In the genomic region with DNA sequence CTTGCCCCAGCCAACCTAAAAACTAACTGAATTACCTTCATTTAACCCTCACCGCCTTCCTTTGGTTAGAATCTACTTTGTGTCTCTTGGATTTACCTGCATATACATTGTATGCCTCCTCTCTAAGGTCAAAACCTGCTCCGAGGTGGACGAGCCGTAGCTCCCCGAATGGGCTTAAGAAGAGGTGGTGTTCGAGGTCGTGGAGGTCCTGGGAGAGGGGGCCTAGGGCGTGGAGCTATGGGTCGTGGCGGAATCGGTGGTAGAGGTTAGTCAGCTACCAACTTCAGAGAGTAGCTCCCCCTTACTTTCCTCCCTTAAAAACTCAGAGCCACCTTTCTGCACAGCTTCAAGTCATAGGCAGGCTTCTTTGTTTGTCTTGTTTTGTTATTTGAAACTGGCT, we compare ENCODE assay signal across 21 cellular contexts. TPM values are rescaled to one million over a fixed set of nuclear protein-coding genes. Genes with fewer than 3 reads are reported as not detected.
DNase-seq lines count a peak whose midpoint lies in the region; ATAC-seq, FAIRE-seq and TF ChIP-seq lines count a peak whose summit lies in the region.
"Had no signal": no experiment of that assay in that cellular context is flagged by ENCODE, and none has a peak within 500 bp of the region (broad histone marks: within the 10 kb centered on the region; RNA-seq: fewer than 3 reads in every experiment).

No MANE protein-coding gene starts in this region.

- ATAC-seq in stimulated activated memory B cell treated with anti-CD40 and anti-IgM and Interleukin-4, amounts not matched to agents 10 μg/mL and 1 μg/mL and 100 μg/mL, for 72 hours = no peak
- ATAC-seq: HCT116, Right ventricle myocardium inferior had no signal

- H3K23ac ChIP-seq in H1 (ENCODE audit: insufficient read length) = no peak overlapping the region

- H3K4me1 Mint-ChIP-seq in activated naive CD8-positive, alpha-beta T cell (ENCODE audit: low read depth) = peaks cover 69% of the 10 kb centered on the region
- peaks cover 30% of the 10 kb centered on the region for H3K4me1 Mint-ChIP-seq in activated naive CD8-positive, alpha-beta T cell treated with anti-CD3 and anti-CD28 coated beads for 36 hours
- peaks cover 33% of the 10 kb centered on the region for H3K4me1 Mint-ChIP-seq in stimulated activated memory B cell treated with anti-CD40 and anti-IgM and Interleukin-4, amounts not matched to agents 10 μg/mL and 1 μg/mL and 100 μg/mL, for 72 hours

- no peak overlapping the region for H2AFZ ChIP-seq in H1 (ENCODE audit: low read length)

- H3K9ac ChIP-seq in H1 (replicated peaks in 1 of 4; ENCODE audit: extremely low read depth in 1 of 4, low read depth in 3 of 4, low read length in 3 of 4) = no peak overlapping the region

- no peak overlapping the region for H4K5ac ChIP-seq in H1 (ENCODE audit: insufficient read length, low read depth, low read length)

- no peak overlapping the region for H3K4me3 Mint-ChIP-seq in activated naive CD8-positive, alpha-beta T cell
- H3K4me3 Mint-ChIP-seq in activated naive CD8-positive, alpha-beta T cell treated with anti-CD3 and anti-CD28 coated beads for 36 hours = no peak overlapping the region
- no peak overlapping the region for H3K4me3 Mint-ChIP-seq in stimulated activated memory B cell treated with anti-CD40 and anti-IgM and Interleukin-4, amounts not matched to agents 10 μg/mL and 1 μg/mL and 100 μg/mL, for 72 hours

- H3K4me3 ChIP-seq in H1 (ENCODE audit: extremely low read depth in 1 of 4, insufficient read depth in 2 of 4, low read depth in 3 of 4, low read length in 4 of 4) = no peak overlapping the region
- H3K4me3 ChIP-seq: dorsolateral prefrontal cortex, esophagus muscularis mucosa, lung had no signal

- FAIRE-seq in H1 (lab: Jason Lieb, UNC) = no peak

- H3K9me3 ChIP-seq in H1 (ENCODE audit: insufficient read depth in 2 of 2, low read depth in 1 of 2, low read length in 1 of 2) = no peaks in the 10 kb centered on the region
- H3K9me3 ChIP-seq: esophagus muscularis mucosa had no signal

- no peak overlapping the region for H2BK5ac ChIP-seq in H1 (ENCODE audit: low read depth, low read length)

- H2BK12ac ChIP-seq in H1 (ENCODE audit: low read depth, low read length) = no peak overlapping the region

- no peaks in the 10 kb centered on the region for H3K79me1 ChIP-seq in H1 (ENCODE audit: low read depth, low read length)

- no peak overlapping the region for H4K91ac ChIP-seq in H1 (replicated peaks; ENCODE audit: insufficient read length, low read length)

- TF ChIP-seq CTCF in H1 (IDR thresholded peaks at IDR 0.05; ENCODE audit: control extremely low read depth in 1 of 3, insufficient read depth in 1 of 3, low read depth in 1 of 3, low read length in 3 of 3) = no peak

- no peak overlapping the region for H3K18ac ChIP-seq in H1 (ENCODE audit: extremely low read depth, low read length)

- peaks cover 0 to 12% of the 10 kb centered on the region in 2 experiments; a peak in 2 of 4 replicates for H3K79me2 ChIP-seq in H1 (ENCODE audit: control insufficient read depth in 1 of 2, insufficient read depth in 2 of 2, low read length in 2 of 2)

- no peak for TF ChIP-seq POLR2A in H1 (IDR thresholded peaks at IDR 0.05; ENCODE audit: control extremely low read depth in 1 of 2, low read depth in 2 of 2, low read length in 2 of 2)

- TF ChIP-seq EP300 in H1 (IDR thresholded peaks at IDR 0.05; ENCODE audit: borderline replicate concordance in 1 of 2, low read depth in 2 of 2, low read length in 2 of 2) = no peak

- no peak for TF ChIP-seq RAD21 in H1 (IDR thresholded peaks at IDR 0.05 in 1 of 2, conservative IDR thresholded peaks at IDR 0.05 in 1 of 2; ENCODE audit: low read depth in 2 of 2, low read length in 2 of 2)

- no peak overlapping the region for H2BK15ac ChIP-seq in H1 (ENCODE audit: low read length)

- H3K56ac ChIP-seq in H1 (replicated peaks; ENCODE audit: insufficient read length, low read depth, low read length) = no peak overlapping the region

- POLR2A ChIA-PET in H1 (lab: Charles Lee; ENCODE audit: partially characterized antibody) = interaction anchor here (1.0 to 16.2 kb wide), 9 partner anchors 7 to 132 kb away, joined by 3 to 343 read pairs (median 6); partner anchors contain the start of genes CHTOP, ILF2, S100A1 and S100A13

- H3K14ac ChIP-seq in H1 (ENCODE audit: insufficient read length) = no peak overlapping the region

- no peak overlapping the region for H2AK5ac ChIP-seq in H1 (ENCODE audit: low read depth, low read length)

- peaks cover 0 to 3% (median 0%) of the 10 kb centered on the region in 4 experiments; a peak in 1 of 7 replicates for H3K4me1 ChIP-seq in H1 (replicated peaks in 1 of 4; ENCODE audit: control insufficient read depth in 3 of 4, insufficient read depth in 4 of 4, low read length in 3 of 4)

- H3K9me3 Mint-ChIP-seq in activated naive CD8-positive, alpha-beta T cell (ENCODE audit: low read depth) = no peaks in the 10 kb centered on the region
- no peaks in the 10 kb centered on the region for H3K9me3 Mint-ChIP-seq in activated naive CD8-positive, alpha-beta T cell treated with anti-CD3 and anti-CD28 coated beads for 36 hours
- H3K9me3 Mint-ChIP-seq in stimulated activated memory B cell treated with anti-CD40 and anti-IgM and Interleukin-4, amounts not matched to agents 10 μg/mL and 1 μg/mL and 100 μg/mL, for 72 hours = no peaks in the 10 kb centered on the region

- no peaks in the 10 kb centered on the region for H3K23me2 ChIP-seq in H1 (ENCODE audit: low read depth, low read length)

- peaks cover 46 to 80% (median 72%) of the 10 kb centered on the region in 4 experiments for H3K36me3 ChIP-seq in H1 (ENCODE audit: control insufficient read depth in 2 of 4, insufficient read depth in 4 of 4, low read length in 3 of 4)

- no peak overlapping the region for H3K4ac ChIP-seq in H1 (replicated peaks; ENCODE audit: insufficient read length, low read depth, low read length)

- no peak for DNase-seq in activated naive CD8-positive, alpha-beta T cell treated with anti-CD3 and anti-CD28 coated beads for 36 hours
- DNase-seq in H1 (ENCODE audit: low read depth in 1 of 2, low spot score in 2 of 2) (no peak), NCI-H524 treated with DMSO at 0.1 percent for 48 hours (lab: John Stamatoyannopoulos, UW) (no peak), NCI-H446 (lab: John Stamatoyannopoulos, UW) (no peak)
- DNase-seq: activated naive CD4-positive, alpha-beta T cell treated with Interleukin-2 at 50 U/mL for 16 hours; dorsolateral prefrontal cortex; MM.1S; NCI-H1694 treated with DMSO at 0.1 percent for 48 hours; NCI-H446 treated with DMSO at 0.1 percent for 48 hours; WERI-Rb-1 had no signal

- H3K27me3 Mint-ChIP-seq in activated naive CD8-positive, alpha-beta T cell = no peaks in the 10 kb centered on the region
- no peaks in the 10 kb centered on the region for H3K27me3 Mint-ChIP-seq in activated naive CD8-positive, alpha-beta T cell treated with anti-CD3 and anti-CD28 coated beads for 36 hours
- no peaks in the 10 kb centered on the region for H3K27me3 Mint-ChIP-seq in stimulated activated memory B cell treated with anti-CD40 and anti-IgM and Interleukin-4, amounts not matched to agents 10 μg/mL and 1 μg/mL and 100 μg/mL, for 72 hours
- H3K27me3 Mint-ChIP-seq: brain had no signal

- H2BK120ac ChIP-seq in H1 (replicated peaks; ENCODE audit: low read depth, low read length) = no peak overlapping the region

- peak overlapping the region; percentile 66; the same call in 1 of the 2 replicates for H4K8ac ChIP-seq in H1 (ENCODE audit: extremely low read depth, insufficient read depth, low read length)

- peaks cover 13% of the 10 kb centered on the region for H3K36me3 Mint-ChIP-seq in activated naive CD8-positive, alpha-beta T cell
- peaks cover 64% of the 10 kb centered on the region for H3K36me3 Mint-ChIP-seq in activated naive CD8-positive, alpha-beta T cell treated with anti-CD3 and anti-CD28 coated beads for 36 hours
- H3K36me3 Mint-ChIP-seq in stimulated activated memory B cell treated with anti-CD40 and anti-IgM and Interleukin-4, amounts not matched to agents 10 μg/mL and 1 μg/mL and 100 μg/mL, for 72 hours = peaks cover 66% of the 10 kb centered on the region

- peaks cover 6 to 7% of the 10 kb centered on the region in 2 experiments for H4K20me1 ChIP-seq in H1 (replicated peaks in 1 of 2; ENCODE audit: control insufficient read depth in 1 of 2, insufficient read depth in 2 of 2, low read length in 2 of 2)

- no peaks in the 10 kb centered on the region for H3K27me3 ChIP-seq in H1 (replicated peaks in 1 of 4; ENCODE audit: control insufficient read depth in 3 of 4, extremely low read depth in 1 of 4, insufficient read depth in 3 of 4, low read length in 3 of 4)
- H3K27me3 ChIP-seq: dorsolateral prefrontal cortex, esophagus muscularis mucosa had no signal

- peak overlapping the region; percentile 88 for H3K27ac Mint-ChIP-seq in activated naive CD8-positive, alpha-beta T cell
- H3K27ac Mint-ChIP-seq in activated naive CD8-positive, alpha-beta T cell treated with anti-CD3 and anti-CD28 coated beads for 36 hours = no peak overlapping the region
- peak overlapping the region; percentile 2 for H3K27ac Mint-ChIP-seq in stimulated activated memory B cell treated with anti-CD40 and anti-IgM and Interleukin-4, amounts not matched to agents 10 μg/mL and 1 μg/mL and 100 μg/mL, for 72 hours

- 98% methylated on average over 11 of the region's 11 CpGs; no CpG with 5 or more reads in 1 of the 2 experiments for WGBS in H1 (ENCODE audit: extremely low coverage in 1 of 2, insufficient coverage in 1 of 2, insufficient read length in 1 of 2, insufficient replicate concordance in 2 of 2, low coverage in 1 of 2, low lambda C conversion rate in 2 of 2, missing lambda C conversion rate in 1 of 2), 2 experiments

- no peak overlapping the region for H2BK20ac ChIP-seq in H1 (ENCODE audit: low read length)

- no peak overlapping the region for H3K4me2 ChIP-seq in H1 (ENCODE audit: insufficient read depth in 1 of 2, low read depth in 2 of 2, low read length in 2 of 2)

- CTCF ChIA-PET in H1 (lab: Charles Lee; ENCODE audit: partially characterized antibody) = interaction anchor here (0.7 to 1.7 kb wide), 8 partner anchors 9 to 321 kb away, joined by 3 to 4 read pairs (median 3); partner anchors contain the start of genes S100A1 and S100A13

- H3K27ac ChIP-seq in H1 (ENCODE audit: low read depth, low read length) = no peak overlapping the region
- H3K27ac ChIP-seq: WERI-Rb-1 had no signal

RNA-seq across cellular contexts. Expression of gene CHTOP, which starts 9.2 kb away (rescaled TPM):
- 10 to 100 TPM; 94.3 to 98.1 TPM for total RNA-seq in activated naive CD8-positive, alpha-beta T cell treated with anti-CD3 and anti-CD28 coated beads for 36 hours
- 103 and 104 TPM in 2 replicates for total RNA-seq in H1 (2021; fragmentation: NEBNext Ultra II Directional; extraction: Animal tissue kit (Norgen Biotek cat#: 25700))
- polyA plus RNA-seq in H1 (2011; rRNA removed) = 73.6 and 84.6 TPM in 2 replicates
- 111 TPM for polyA plus RNA-seq in H1 (2011; cell fraction: cytosol; rRNA removed)
- 53.8 TPM for polyA plus RNA-seq in H1 (2011; cell fraction: nucleus; rRNA removed)
- 95.7 to 110 TPM (median 101 TPM) in 4 replicates for polyA plus RNA-seq in H1 (2012, experiment 1 of 2)
- 55.3 TPM for polyA plus RNA-seq in H1 (2012, experiment 2 of 2)
- polyA plus RNA-seq in H1 (2013, experiment 1 of 2) = 79.2 TPM
- polyA plus RNA-seq in H1 (2013, experiment 2 of 2) = 79.7 TPM
- 47.3 and 49.3 TPM in 2 replicates for polyA minus RNA-seq in H1 (2011; rRNA and poly(A)+ RNA removed)
- polyA minus RNA-seq in H1 (2011; cell fraction: cytosol; rRNA and poly(A)+ RNA removed) = 45.4 TPM
- 97.4 TPM for polyA minus RNA-seq in H1 (2011; cell fraction: nucleus; rRNA and poly(A)+ RNA removed)

RNA-seq across cellular contexts. Expression of gene S100A1, which starts 14.9 kb away (rescaled TPM):
- not detected for total RNA-seq in activated naive CD8-positive, alpha-beta T cell treated with anti-CD3 and anti-CD28 coated beads for 36 hours
- total RNA-seq in H1 (2021; fragmentation: NEBNext Ultra II Directional; extraction: Animal tissue kit (Norgen Biotek cat#: 25700)) = not detected in 2 replicates
- polyA plus RNA-seq in H1 (2011; rRNA removed) = 1.1 and 2.0 TPM in 2 replicates
- 2.4 TPM for polyA plus RNA-seq in H1 (2011; cell fraction: cytosol; rRNA removed)
- 0.34 TPM for polyA plus RNA-seq in H1 (2011; cell fraction: nucleus; rRNA removed)
- 1.5 to 3.8 TPM (median 2.2 TPM) in 4 replicates for polyA plus RNA-seq in H1 (2012, experiment 1 of 2)
- polyA plus RNA-seq in H1 (2012, experiment 2 of 2) = 1.8 TPM
- polyA plus RNA-seq in H1 (2013, experiment 1 of 2) = 0.36 TPM
- 0.13 TPM for polyA plus RNA-seq in H1 (2013, experiment 2 of 2)
- polyA minus RNA-seq in H1 (2011; rRNA and poly(A)+ RNA removed) = 0.41 and 0.47 TPM in 2 replicates
- not detected for polyA minus RNA-seq in H1 (2011; cell fraction: cytosol; rRNA and poly(A)+ RNA removed)
- polyA minus RNA-seq in H1 (2011; cell fraction: nucleus; rRNA and poly(A)+ RNA removed) = 0.40 TPM
- total RNA-seq: activated CD8-positive, alpha-beta memory T cell treated with anti-CD3 and anti-CD28 coated beads for 36 hours had no signal
- polyA plus RNA-seq: neural cell had no signal

RNA-seq across cellular contexts. Expression of gene SNAPIN, which starts 15.4 kb away (rescaled TPM):
- total RNA-seq in activated naive CD8-positive, alpha-beta T cell treated with anti-CD3 and anti-CD28 coated beads for 36 hours = 10 to 100 TPM; 32.9 to 34.7 TPM
- 22.3 and 25.7 TPM in 2 replicates for total RNA-seq in H1 (2021; fragmentation: NEBNext Ultra II Directional; extraction: Animal tissue kit (Norgen Biotek cat#: 25700))
- 24.7 and 31.1 TPM in 2 replicates for polyA plus RNA-seq in H1 (2011; rRNA removed)
- 31.6 TPM for polyA plus RNA-seq in H1 (2011; cell fraction: cytosol; rRNA removed)
- polyA plus RNA-seq in H1 (2011; cell fraction: nucleus; rRNA removed) = 19.0 TPM
- 23.7 to 26.6 TPM (median 26.2 TPM) in 4 replicates for polyA plus RNA-seq in H1 (2012, experiment 1 of 2)
- 25.9 TPM for polyA plus RNA-seq in H1 (2012, experiment 2 of 2)
- 26.4 TPM for polyA plus RNA-seq in H1 (2013, experiment 1 of 2)
- 27.2 TPM for polyA plus RNA-seq in H1 (2013, experiment 2 of 2)
- 10.0 and 13.1 TPM in 2 replicates for polyA minus RNA-seq in H1 (2011; rRNA and poly(A)+ RNA removed)
- polyA minus RNA-seq in H1 (2011; cell fraction: cytosol; rRNA and poly(A)+ RNA removed) = 14.7 TPM
- 14.0 TPM for polyA minus RNA-seq in H1 (2011; cell fraction: nucleus; rRNA and poly(A)+ RNA removed)

RNA-seq across cellular contexts. Expression of gene S100A13, which starts 15.8 kb away (rescaled TPM):
- 1 to 10 TPM; 5.7 to 5.9 TPM for total RNA-seq in activated naive CD8-positive, alpha-beta T cell treated with anti-CD3 and anti-CD28 coated beads for 36 hours
- total RNA-seq in H1 (2021; fragmentation: NEBNext Ultra II Directional; extraction: Animal tissue kit (Norgen Biotek cat#: 25700)) = 63.6 and 65.3 TPM in 2 replicates
- polyA plus RNA-seq in H1 (2011; rRNA removed) = 79.0 and 127 TPM in 2 replicates
- 122 TPM for polyA plus RNA-seq in H1 (2011; cell fraction: cytosol; rRNA removed)
- 65.5 TPM for polyA plus RNA-seq in H1 (2011; cell fraction: nucleus; rRNA removed)
- polyA plus RNA-seq in H1 (2012, experiment 1 of 2) = 102 to 124 TPM (median 115 TPM) in 4 replicates
- polyA plus RNA-seq in H1 (2012, experiment 2 of 2) = 229 TPM
- 97.0 TPM for polyA plus RNA-seq in H1 (2013, experiment 1 of 2)
- polyA plus RNA-seq in H1 (2013, experiment 2 of 2) = 96.5 TPM
- polyA minus RNA-seq in H1 (2011; rRNA and poly(A)+ RNA removed) = 33.9 and 48.4 TPM in 2 replicates
- polyA minus RNA-seq in H1 (2011; cell fraction: cytosol; rRNA and poly(A)+ RNA removed) = 12.7 TPM
- 18.6 TPM for polyA minus RNA-seq in H1 (2011; cell fraction: nucleus; rRNA and poly(A)+ RNA removed)

RNA-seq across cellular contexts. Expression of gene S100A14, which starts 27.0 kb away (rescaled TPM):
- not detected for total RNA-seq in activated naive CD8-positive, alpha-beta T cell treated with anti-CD3 and anti-CD28 coated beads for 36 hours
- 1.4 and 1.5 TPM in 2 replicates for total RNA-seq in H1 (2021; fragmentation: NEBNext Ultra II Directional; extraction: Animal tissue kit (Norgen Biotek cat#: 25700))
- 3.7 and 5.3 TPM in 2 replicates for polyA plus RNA-seq in H1 (2011; rRNA removed)
- 3.0 TPM for polyA plus RNA-seq in H1 (2011; cell fraction: cytosol; rRNA removed)
- polyA plus RNA-seq in H1 (2011; cell fraction: nucleus; rRNA removed) = 1.3 TPM
- polyA plus RNA-seq in H1 (2012, experiment 1 of 2) = 1.7 to 4.9 TPM (median 3.7 TPM) in 4 replicates
- polyA plus RNA-seq in H1 (2012, experiment 2 of 2) = 1.6 TPM
- 1.2 TPM for polyA plus RNA-seq in H1 (2013, experiment 1 of 2)
- polyA plus RNA-seq in H1 (2013, experiment 2 of 2) = 1.6 TPM
- polyA minus RNA-seq in H1 (2011; rRNA and poly(A)+ RNA removed) = 0.63 and 3.6 TPM in 2 replicates
- polyA minus RNA-seq in H1 (2011; cell fraction: cytosol; rRNA and poly(A)+ RNA removed) = 2.6 TPM
- not detected for polyA minus RNA-seq in H1 (2011; cell fraction: nucleus; rRNA and poly(A)+ RNA removed)
- total RNA-seq: activated CD8-positive, alpha-beta memory T cell treated with anti-CD3 and anti-CD28 coated beads for 36 hours; Daoy had no signal
- polyA plus RNA-seq: AG04450, neural cell had no signal
